Comparison of ENCODE assay signal across 1 cellular context in the genomic region with DNA sequence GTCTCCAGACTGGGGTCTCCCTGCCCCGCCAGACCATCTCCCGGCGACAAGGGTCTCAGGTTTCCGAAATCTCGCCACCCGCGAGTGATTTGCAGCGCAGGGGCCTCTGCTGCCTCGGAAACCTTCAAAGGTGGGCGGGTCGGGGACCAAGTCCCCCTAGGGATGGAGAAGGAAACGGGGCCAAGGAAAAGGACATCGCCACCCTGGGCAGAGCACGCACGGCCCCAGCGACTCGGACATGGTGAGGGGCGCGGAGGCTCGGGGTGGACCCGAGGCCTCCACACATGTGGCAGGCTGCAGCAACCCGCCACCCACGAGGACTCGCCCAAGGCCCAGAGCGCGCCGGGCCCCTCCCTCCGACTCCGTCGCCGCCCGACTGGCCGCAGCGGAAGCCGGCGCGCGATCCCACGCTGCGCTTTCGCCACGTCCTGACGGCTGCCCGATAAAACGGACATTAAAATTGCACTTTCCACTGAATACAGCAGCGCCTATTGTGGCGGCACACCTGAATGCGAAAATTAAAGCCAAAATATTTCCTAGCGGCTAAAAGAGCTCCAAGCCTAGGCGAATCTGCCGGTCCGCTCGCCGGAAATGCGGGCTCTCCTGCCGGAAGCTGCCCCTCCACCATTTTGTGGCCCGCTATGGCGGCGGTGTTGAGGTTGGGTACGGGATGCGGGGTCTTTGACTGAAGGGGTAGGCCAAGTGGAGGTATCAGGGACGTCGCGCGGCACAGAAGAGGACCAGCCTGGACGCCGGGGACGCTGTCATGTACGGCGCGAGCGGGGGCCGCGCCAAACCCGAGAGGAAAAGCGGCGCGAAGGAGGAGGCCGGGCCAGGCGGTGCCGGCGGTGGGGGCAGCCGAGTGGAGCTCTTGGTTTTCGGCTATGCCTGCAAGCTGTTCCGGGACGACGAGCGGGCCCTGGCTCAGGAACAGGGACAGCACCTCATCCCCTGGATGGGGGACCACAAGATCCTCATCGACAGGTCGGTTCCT.
A peak's percentile ranks its signal among the peaks of the same experiment; 100 is the strongest.
TF ChIP-seq lines count a peak whose summit lies in the region.

A gene (plus strand): TSS at position 627 of the 994 bp plus-strand sequence. CDS start 140 bp downstream, at position 767.

TF ChIP-seq in A549, 52 proteins besides CTCF, POLR2A, EP300 and RAD21 (continued from another document):
- TF ChIP-seq, protein P1, sequence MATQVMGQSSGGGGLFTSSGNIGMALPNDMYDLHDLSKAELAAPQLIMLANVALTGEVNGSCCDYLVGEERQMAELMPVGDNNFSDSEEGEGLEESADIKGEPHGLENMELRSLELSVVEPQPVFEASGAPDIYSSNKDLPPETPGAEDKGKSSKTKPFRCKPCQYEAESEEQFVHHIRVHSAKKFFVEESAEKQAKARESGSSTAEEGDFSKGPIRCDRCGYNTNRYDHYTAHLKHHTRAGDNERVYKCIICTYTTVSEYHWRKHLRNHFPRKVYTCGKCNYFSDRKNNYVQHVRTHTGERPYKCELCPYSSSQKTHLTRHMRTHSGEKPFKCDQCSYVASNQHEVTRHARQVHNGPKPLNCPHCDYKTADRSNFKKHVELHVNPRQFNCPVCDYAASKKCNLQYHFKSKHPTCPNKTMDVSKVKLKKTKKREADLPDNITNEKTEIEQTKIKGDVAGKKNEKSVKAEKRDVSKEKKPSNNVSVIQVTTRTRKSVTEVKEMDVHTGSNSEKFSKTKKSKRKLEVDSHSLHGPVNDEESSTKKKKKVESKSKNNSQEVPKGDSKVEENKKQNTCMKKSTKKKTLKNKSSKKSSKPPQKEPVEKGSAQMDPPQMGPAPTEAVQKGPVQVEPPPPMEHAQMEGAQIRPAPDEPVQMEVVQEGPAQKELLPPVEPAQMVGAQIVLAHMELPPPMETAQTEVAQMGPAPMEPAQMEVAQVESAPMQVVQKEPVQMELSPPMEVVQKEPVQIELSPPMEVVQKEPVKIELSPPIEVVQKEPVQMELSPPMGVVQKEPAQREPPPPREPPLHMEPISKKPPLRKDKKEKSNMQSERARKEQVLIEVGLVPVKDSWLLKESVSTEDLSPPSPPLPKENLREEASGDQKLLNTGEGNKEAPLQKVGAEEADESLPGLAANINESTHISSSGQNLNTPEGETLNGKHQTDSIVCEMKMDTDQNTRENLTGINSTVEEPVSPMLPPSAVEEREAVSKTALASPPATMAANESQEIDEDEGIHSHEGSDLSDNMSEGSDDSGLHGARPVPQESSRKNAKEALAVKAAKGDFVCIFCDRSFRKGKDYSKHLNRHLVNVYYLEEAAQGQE (IDR thresholded peaks at IDR 0.05): no peak
- TF ChIP-seq JUN (IDR thresholded peaks at IDR 0.05) (peak; percentile 77 to 91; a peak in 4 of 5 replicates), FOSL2 (IDR thresholded peaks at IDR 0.05) (no peak), FOSL2 (CRISPR knock-in tag; IDR thresholded peaks at IDR 0.05) (peak; percentile 27; the same call in 1 of the 2 replicates), ZSCAN20 (CRISPR knock-in tag; IDR thresholded peaks at IDR 0.05) (peak; percentile 41; the same call in 1 of the 2 replicates), ESRRA (IDR thresholded peaks at IDR 0.05; ENCODE audit: borderline replicate concordance, low read length) (no peak), MAFK (IDR thresholded peaks at IDR 0.05; ENCODE audit: partially characterized antibody) (no peak), MAZ (IDR thresholded peaks at IDR 0.05; ENCODE audit: borderline replicate concordance, low read depth, low read length) (peak; percentile 13; the same call in 1 of the 2 replicates), GATA3 (IDR thresholded peaks at IDR 0.05; ENCODE audit: borderline replicate concordance) (peak; percentile 36; the same call in 1 of the 2 replicates), PHF8 (IDR thresholded peaks at IDR 0.05; ENCODE audit: borderline replicate concordance, low read depth) (peak; percentile 95), HOXB5 (CRISPR knock-in tag; IDR thresholded peaks at IDR 0.05) (peak; percentile 47; the same call in 1 of the 2 replicates), FOXS1 (CRISPR knock-in tag; IDR thresholded peaks at IDR 0.05) (peak; percentile 12; the same call in 1 of the 2 replicates), ZNF302 (CRISPR knock-in tag; IDR thresholded peaks at IDR 0.05) (no peak), ZFP36 (IDR thresholded peaks at IDR 0.05; ENCODE audit: borderline replicate concordance, partially characterized antibody) (peak; percentile 10), CBX2 (IDR thresholded peaks at IDR 0.05; ENCODE audit: borderline replicate concordance, low read depth) (no peak), CHD2 (IDR thresholded peaks at IDR 0.05; ENCODE audit: low read length, partially characterized antibody) (no peak), NFE2L2 (conservative IDR thresholded peaks at IDR 0.05; ENCODE audit: low read length) (no peak), MYC (IDR thresholded peaks at IDR 0.05; ENCODE audit: borderline replicate concordance, low read length) (peak; percentile 82; the same call in 1 of the 2 replicates), HEYL (CRISPR knock-in tag; IDR thresholded peaks at IDR 0.05) (no peak), KDM5A (IDR thresholded peaks at IDR 0.05) (peak; percentile 100), HDAC2 (IDR thresholded peaks at IDR 0.05) (peak; percentile 99)
- TF ChIP-seq, protein P2, sequence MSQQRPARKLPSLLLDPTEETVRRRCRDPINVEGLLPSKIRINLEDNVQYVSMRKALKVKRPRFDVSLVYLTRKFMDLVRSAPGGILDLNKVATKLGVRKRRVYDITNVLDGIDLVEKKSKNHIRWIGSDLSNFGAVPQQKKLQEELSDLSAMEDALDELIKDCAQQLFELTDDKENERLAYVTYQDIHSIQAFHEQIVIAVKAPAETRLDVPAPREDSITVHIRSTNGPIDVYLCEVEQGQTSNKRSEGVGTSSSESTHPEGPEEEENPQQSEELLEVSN (IDR thresholded peaks at IDR 0.05; ENCODE audit: borderline replicate concordance, low read depth): peak; percentile 91
- TF ChIP-seq, protein P3, sequence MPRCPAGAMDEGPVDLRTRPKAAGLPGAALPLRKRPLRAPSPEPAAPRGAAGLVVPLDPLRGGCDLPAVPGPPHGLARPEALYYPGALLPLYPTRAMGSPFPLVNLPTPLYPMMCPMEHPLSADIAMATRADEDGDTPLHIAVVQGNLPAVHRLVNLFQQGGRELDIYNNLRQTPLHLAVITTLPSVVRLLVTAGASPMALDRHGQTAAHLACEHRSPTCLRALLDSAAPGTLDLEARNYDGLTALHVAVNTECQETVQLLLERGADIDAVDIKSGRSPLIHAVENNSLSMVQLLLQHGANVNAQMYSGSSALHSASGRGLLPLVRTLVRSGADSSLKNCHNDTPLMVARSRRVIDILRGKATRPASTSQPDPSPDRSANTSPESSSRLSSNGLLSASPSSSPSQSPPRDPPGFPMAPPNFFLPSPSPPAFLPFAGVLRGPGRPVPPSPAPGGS (IDR thresholded peaks at IDR 0.05): peak; percentile 79; the same call in 2 of the 3 replicates
- TF ChIP-seq, protein P4, sequence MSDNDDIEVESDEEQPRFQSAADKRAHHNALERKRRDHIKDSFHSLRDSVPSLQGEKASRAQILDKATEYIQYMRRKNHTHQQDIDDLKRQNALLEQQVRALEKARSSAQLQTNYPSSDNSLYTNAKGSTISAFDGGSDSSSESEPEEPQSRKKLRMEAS (IDR thresholded peaks at IDR 0.05): peak; percentile 97
- TF ChIP-seq, protein P5, sequence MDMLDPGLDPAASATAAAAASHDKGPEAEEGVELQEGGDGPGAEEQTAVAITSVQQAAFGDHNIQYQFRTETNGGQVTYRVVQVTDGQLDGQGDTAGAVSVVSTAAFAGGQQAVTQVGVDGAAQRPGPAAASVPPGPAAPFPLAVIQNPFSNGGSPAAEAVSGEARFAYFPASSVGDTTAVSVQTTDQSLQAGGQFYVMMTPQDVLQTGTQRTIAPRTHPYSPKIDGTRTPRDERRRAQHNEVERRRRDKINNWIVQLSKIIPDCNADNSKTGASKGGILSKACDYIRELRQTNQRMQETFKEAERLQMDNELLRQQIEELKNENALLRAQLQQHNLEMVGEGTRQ (IDR thresholded peaks at IDR 0.05): no peak
- TF ChIP-seq, protein P6, sequence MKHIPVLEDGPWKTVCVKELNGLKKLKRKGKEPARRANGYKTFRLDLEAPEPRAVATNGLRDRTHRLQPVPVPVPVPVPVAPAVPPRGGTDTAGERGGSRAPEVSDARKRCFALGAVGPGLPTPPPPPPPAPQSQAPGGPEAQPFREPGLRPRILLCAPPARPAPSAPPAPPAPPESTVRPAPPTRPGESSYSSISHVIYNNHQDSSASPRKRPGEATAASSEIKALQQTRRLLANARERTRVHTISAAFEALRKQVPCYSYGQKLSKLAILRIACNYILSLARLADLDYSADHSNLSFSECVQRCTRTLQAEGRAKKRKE (CRISPR knock-in tag; IDR thresholded peaks at IDR 0.05; ENCODE audit: low read depth): peak; percentile 90
TF ChIP-seq in A549: peak in this region for 23.
